10 cellular contexts compared by ENCODE assay signal in the genomic region with DNA sequence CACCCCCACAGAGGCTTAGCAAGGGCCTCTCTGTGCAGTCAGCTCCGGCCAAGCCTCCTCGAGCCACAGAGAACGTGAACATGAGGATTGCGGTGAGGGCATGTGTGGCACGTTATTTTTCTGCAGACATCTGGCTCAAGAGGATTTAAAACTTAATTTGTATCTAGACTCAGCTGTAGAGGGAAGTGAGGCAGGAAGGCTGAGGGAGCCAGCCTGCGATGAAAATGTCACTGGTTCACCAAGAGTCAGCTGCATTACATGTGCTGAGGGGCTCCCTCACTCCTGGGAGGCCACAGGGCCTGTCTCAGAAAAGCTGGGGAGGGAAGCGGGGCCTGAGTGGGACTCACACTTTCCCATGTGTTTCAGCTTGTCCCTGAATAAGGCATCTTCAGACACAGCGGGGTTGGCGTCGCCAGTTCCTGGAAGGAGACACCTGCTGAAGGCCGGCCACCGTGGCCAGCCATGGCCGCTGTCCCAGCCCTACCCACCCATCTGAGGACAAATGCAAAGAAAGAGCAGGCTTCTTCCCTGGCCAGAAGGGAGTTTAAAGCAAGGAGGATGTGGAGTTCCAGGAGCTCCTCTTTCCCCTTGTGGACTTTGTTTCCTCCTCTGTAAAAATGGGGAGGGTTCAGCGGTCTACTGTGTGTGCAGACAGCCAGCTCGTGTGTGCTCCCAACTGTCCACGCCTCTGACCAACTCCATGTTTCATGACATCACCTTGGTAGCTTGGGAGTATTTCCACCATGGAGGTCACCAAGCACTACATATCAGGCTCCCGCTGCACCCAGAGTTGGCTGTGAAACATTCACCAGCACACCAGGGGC. TPM values are rescaled to one million over a fixed set of nuclear protein-coding genes. Genes with fewer than 3 reads are reported as not detected.
DNase-seq lines count a peak whose midpoint lies in the region; ATAC-seq, FAIRE-seq and TF ChIP-seq lines count a peak whose summit lies in the region.
"Had no signal": no experiment of that assay in that cellular context is flagged by ENCODE, and none has a peak within 500 bp of the region (broad histone marks: within the 10 kb centered on the region; RNA-seq: fewer than 3 reads in every experiment).

No MANE protein-coding gene starts in this region.

- H3K27ac ChIP-seq in H1 (ENCODE audit: low read depth, low read length) (no peak overlapping the region), trophoblast cell (ENCODE audit: low read depth, low read length) (no peak overlapping the region)
- H3K27ac ChIP-seq: VCaP had no signal

- H4K12ac ChIP-seq in trophoblast cell (ENCODE audit: low read depth, low read length), result no peak overlapping the region

- H3K79me2 ChIP-seq in H1 (ENCODE audit: control insufficient read depth in 1 of 2, insufficient read depth in 2 of 2, low read length in 2 of 2), result no peaks in the 10 kb centered on the region
- H3K79me2 ChIP-seq in trophoblast cell (ENCODE audit: control insufficient read depth, insufficient read depth, low read length, poor library complexity), result peaks cover 1% of the 10 kb centered on the region

- H3K9ac ChIP-seq in H1 (replicated peaks in 1 of 4; ENCODE audit: extremely low read depth in 1 of 4, low read depth in 3 of 4, low read length in 3 of 4) (no peak overlapping the region), trophoblast cell (ENCODE audit: low read length) (no peak overlapping the region)

- DNase-seq in CD1c-positive myeloid dendritic cell (ENCODE audit: extremely low spot score), result peak; percentile 17
- peak; percentile 54 for DNase-seq in NB4 (ENCODE audit: low read depth)
- no peak for DNase-seq in H1 (ENCODE audit: low read depth in 1 of 2, low spot score in 2 of 2)
- no peak for DNase-seq in trophoblast cell
- DNase-seq in NCI-H526 (lab: John Stamatoyannopoulos, UW), result no peak
- no peak for DNase-seq in HCEC 1CT
- DNase-seq: stimulated activated CD4-positive, alpha-beta T cell treated with anti-CD3 and anti-CD28 coated beads, Interleukin-12 subunit alpha, Interleukin-12 subunit beta, amount 100 ng/mL, for 4 hours had no signal

- H3K23ac ChIP-seq in H1 (ENCODE audit: insufficient read length), result no peak overlapping the region
- no peak overlapping the region for H3K23ac ChIP-seq in trophoblast cell (ENCODE audit: low read length)

- H4K8ac ChIP-seq in H1 (ENCODE audit: extremely low read depth, insufficient read depth, low read length) (no peak overlapping the region), trophoblast cell (ENCODE audit: low read depth, low read length) (no peak overlapping the region)

- H2BK120ac ChIP-seq in H1 (replicated peaks; ENCODE audit: low read depth, low read length) (no peak overlapping the region), trophoblast cell (ENCODE audit: insufficient read depth, low read length, poor library complexity) (no peak overlapping the region)

- H2BK5ac ChIP-seq in H1 (ENCODE audit: low read depth, low read length) (peak overlapping the region; percentile 58), trophoblast cell (ENCODE audit: low read depth, low read length, poor library complexity) (no peak overlapping the region)

- no peak overlapping the region for H3K4me3 ChIP-seq in NB4 (ENCODE audit: low read depth, low read length)
- H3K4me3 ChIP-seq in H1 (ENCODE audit: extremely low read depth in 1 of 4, insufficient read depth in 2 of 4, low read depth in 3 of 4, low read length in 4 of 4), result no peak overlapping the region
- H3K4me3 ChIP-seq in trophoblast cell (ENCODE audit: low read depth, low read length), result no peak overlapping the region

- H2AFZ ChIP-seq in H1 (ENCODE audit: low read length) (no peak overlapping the region), trophoblast cell (ENCODE audit: insufficient read depth, low read length, poor library complexity) (no peak overlapping the region)

- H3K79me1 ChIP-seq in H1 (ENCODE audit: low read depth, low read length), result no peaks in the 10 kb centered on the region
- peaks cover 14% of the 10 kb centered on the region for H3K79me1 ChIP-seq in trophoblast cell (ENCODE audit: low read length)

- no peaks in the 10 kb centered on the region; a peak in 1 of 8 replicates for H3K36me3 ChIP-seq in H1 (ENCODE audit: control insufficient read depth in 2 of 4, insufficient read depth in 4 of 4, low read length in 3 of 4)
- H3K36me3 ChIP-seq in trophoblast cell (ENCODE audit: control insufficient read depth in 1 of 2, insufficient read depth in 2 of 2, low read length in 2 of 2), result peaks cover 22 to 30% of the 10 kb centered on the region in 2 experiments

- peak overlapping the region; percentile 82 for H2AK5ac ChIP-seq in H1 (ENCODE audit: low read depth, low read length)
- peak overlapping the region; percentile 39 for H2AK5ac ChIP-seq in trophoblast cell (ENCODE audit: low read length)

- no peak overlapping the region for H3K14ac ChIP-seq in H1 (ENCODE audit: insufficient read length)
- no peak overlapping the region for H3K14ac ChIP-seq in trophoblast cell (ENCODE audit: low read length)

- TF ChIP-seq EP300 in H1 (IDR thresholded peaks at IDR 0.05; ENCODE audit: borderline replicate concordance in 1 of 2, low read depth in 2 of 2, low read length in 2 of 2), result no peak

- no peaks in the 10 kb centered on the region for H3K9me3 ChIP-seq in H1 (ENCODE audit: insufficient read depth in 2 of 2, low read depth in 1 of 2, low read length in 1 of 2)
- H3K9me3 ChIP-seq in trophoblast cell (ENCODE audit: insufficient read depth, low read depth, low read length), result no peaks in the 10 kb centered on the region

- H3K23me2 ChIP-seq in H1 (ENCODE audit: low read depth, low read length), result no peaks in the 10 kb centered on the region

- CTCF ChIA-PET in H1 (lab: Charles Lee; ENCODE audit: partially characterized antibody), result interaction anchor here (0.6 to 20.7 kb wide), 17 partner anchors 9 to 242 kb away, joined by 3 to 221 read pairs (median 12); partner anchors contain the start of gene CUEDC1

- H3K4ac ChIP-seq in H1 (replicated peaks; ENCODE audit: insufficient read length, low read depth, low read length) (no peak overlapping the region), trophoblast cell (ENCODE audit: low read depth, low read length) (no peak overlapping the region)

- 0 out of 2 replicates have a peak overlapping the region, but pooled peaks have one; percentile 72 for H2BK15ac ChIP-seq in H1 (ENCODE audit: low read length)

- POLR2A ChIA-PET in H1 (lab: Charles Lee; ENCODE audit: partially characterized antibody), result interaction anchor here (0.9 to 32.5 kb wide), 8 partner anchors 9 to 129 kb away, joined by 3 to 672 read pairs (median 5); partner anchors contain the start of genes SRSF1 and VEZF1

- H3K18ac ChIP-seq in H1 (ENCODE audit: extremely low read depth, low read length) (peak overlapping the region; percentile 75), trophoblast cell (ENCODE audit: low read length) (peak overlapping the region; percentile 24)

- peak overlapping the region; percentile 32; the same call in 1 of the 2 replicates for H2BK20ac ChIP-seq in H1 (ENCODE audit: low read length)

- H2BK12ac ChIP-seq in H1 (ENCODE audit: low read depth, low read length), result peak overlapping the region; percentile 68; the same call in 1 of the 2 replicates
- H2BK12ac ChIP-seq in trophoblast cell (ENCODE audit: low read length), result no peak overlapping the region

- TF ChIP-seq POLR2A in NB4 (IDR thresholded peaks at IDR 0.05; ENCODE audit: extremely low read depth, insufficient read length), result no peak
- TF ChIP-seq POLR2A in H1 (IDR thresholded peaks at IDR 0.05; ENCODE audit: control extremely low read depth in 1 of 2, low read depth in 2 of 2, low read length in 2 of 2), result no peak

- no peak for ATAC-seq in HG03045 (IDR thresholded peaks at IDR 0.05; ENCODE audit: unreplicated experiment)
- ATAC-seq in HG03175 (IDR thresholded peaks at IDR 0.05; ENCODE audit: unreplicated experiment), result no peak

- H3K56ac ChIP-seq in H1 (replicated peaks; ENCODE audit: insufficient read length, low read depth, low read length), result no peak overlapping the region

- TF ChIP-seq CTCF in NB4 (IDR thresholded peaks at IDR 0.05; ENCODE audit: low read depth, low read length) (no peak), H1 (IDR thresholded peaks at IDR 0.05; ENCODE audit: control extremely low read depth in 1 of 3, insufficient read depth in 1 of 3, low read depth in 1 of 3, low read length in 3 of 3) (no peak)

- H4K20me1 ChIP-seq in H1 (replicated peaks in 1 of 2; ENCODE audit: control insufficient read depth in 1 of 2, insufficient read depth in 2 of 2, low read length in 2 of 2), result no peaks in the 10 kb centered on the region

- TF ChIP-seq RAD21 in H1 (IDR thresholded peaks at IDR 0.05 in 1 of 2, conservative IDR thresholded peaks at IDR 0.05 in 1 of 2; ENCODE audit: low read depth in 2 of 2, low read length in 2 of 2), result no peak

- 95% methylated on average over 17 of the region's 17 CpGs; no CpG with 5 or more reads in 1 of the 2 experiments for WGBS in H1 (ENCODE audit: extremely low coverage in 1 of 2, insufficient coverage in 1 of 2, insufficient read length in 1 of 2, insufficient replicate concordance in 2 of 2, low coverage in 1 of 2, low lambda C conversion rate in 2 of 2, missing lambda C conversion rate in 1 of 2), 2 experiments
- WGBS in trophoblast cell (ENCODE audit: extremely low coverage, insufficient coverage, insufficient read length), result no CpG with 5 or more reads among the region's 17 CpGs

- H3K27me3 ChIP-seq in H1 (replicated peaks in 1 of 4; ENCODE audit: control insufficient read depth in 3 of 4, extremely low read depth in 1 of 4, insufficient read depth in 3 of 4, low read length in 3 of 4), result peaks cover 0 to 2% (median under 1%) of the 10 kb centered on the region in 4 experiments; a peak in 3 of 7 replicates
- H3K27me3 ChIP-seq in trophoblast cell (ENCODE audit: insufficient read depth, low read length), result no peaks in the 10 kb centered on the region

- H3K4me2 ChIP-seq in H1 (ENCODE audit: insufficient read depth in 1 of 2, low read depth in 2 of 2, low read length in 2 of 2) (no peak overlapping the region; a peak in 1 of 4 replicates), trophoblast cell (ENCODE audit: low read length) (no peak overlapping the region)

- H3K4me1 ChIP-seq in H1 (replicated peaks in 1 of 4; ENCODE audit: control insufficient read depth in 3 of 4, insufficient read depth in 4 of 4, low read length in 3 of 4) (peaks cover 3 to 20% (median 13%) of the 10 kb centered on the region in 4 experiments), trophoblast cell (ENCODE audit: control insufficient read depth in 1 of 2, insufficient read depth in 2 of 2, low read length in 2 of 2) (peaks cover 22 to 24% of the 10 kb centered on the region in 2 experiments)

- H4K5ac ChIP-seq in H1 (ENCODE audit: insufficient read length, low read depth, low read length), result no peak overlapping the region

- H4K91ac ChIP-seq in H1 (replicated peaks; ENCODE audit: insufficient read length, low read length), result peak overlapping the region; percentile 22
- H4K91ac ChIP-seq in trophoblast cell (ENCODE audit: low read depth, low read length), result no peak overlapping the region

- FAIRE-seq in H1 (lab: Jason Lieb, UNC), result no peak

RNA-seq across cellular contexts. Expression of gene MRPS23, which starts 19.1 kb away (rescaled TPM):
- total RNA-seq in H1 (2021; fragmentation: NEBNext Ultra II Directional; extraction: Animal tissue kit (Norgen Biotek cat#: 25700)), result 60.4 and 73.4 TPM in 2 replicates
- polyA plus RNA-seq in H1 (2011; rRNA removed), result 32.9 and 38.6 TPM in 2 replicates
- polyA plus RNA-seq in H1 (2011; cell fraction: cytosol; rRNA removed), result 68.9 TPM
- polyA plus RNA-seq in H1 (2011; cell fraction: nucleus; rRNA removed), result 26.0 TPM
- 64.2 to 105 TPM (median 72.5 TPM) in 4 replicates for polyA plus RNA-seq in H1 (2012, experiment 1 of 2)
- 49.1 TPM for polyA plus RNA-seq in H1 (2012, experiment 2 of 2)
- polyA plus RNA-seq in H1 (2013, experiment 1 of 2), result 25.2 TPM
- 26.2 TPM for polyA plus RNA-seq in H1 (2013, experiment 2 of 2)
- polyA minus RNA-seq in H1 (2011; rRNA and poly(A)+ RNA removed), result 18.4 and 25.9 TPM in 2 replicates
- 10.5 TPM for polyA minus RNA-seq in H1 (2011; cell fraction: cytosol; rRNA and poly(A)+ RNA removed)
- polyA minus RNA-seq in H1 (2011; cell fraction: nucleus; rRNA and poly(A)+ RNA removed), result 21.0 TPM
- 14.8 and 17.1 TPM in 2 replicates for polyA plus RNA-seq in trophoblast cell (2013)

Comparison
In these comparisons a context has a peak if more than half of its experiments do, and no peak if none do; other contexts are left out.
1. DNase-seq: peak in CD1c-positive myeloid dendritic cell (single experiment) and NB4 (single experiment); none in H1 (0 of 2), trophoblast cell (0 of 2), NCI-H526 (0 of 2) and HCEC 1CT (single experiment).